8 cellular contexts compared by ENCODE assay signal in genomic region chr4:185209031-185209851, GRCh38. TPM values are rescaled to one million over a fixed set of nuclear protein-coding genes. Genes with fewer than 3 reads are reported as not detected.
A peak's percentile ranks its signal among the peaks of the same experiment; 100 is the strongest.
DNase-seq lines count a peak whose midpoint lies in the region; ATAC-seq and TF ChIP-seq lines count a peak whose summit lies in the region.

Gene SNX25, plus strand, starts transcription at chr4:185209598. Its CDS starts 229 bp downstream, at chr4:185209827.

- H3K4me1 Mint-ChIP-seq in T-helper 17 cell, result peaks cover 40% of the 10 kb centered on the region

- H3K4me3 ChIP-seq in GM06990 (replicated peaks; ENCODE audit: low read depth, low read length) (peak within 1 kb of the TSS; percentile 69), MG63 (peak within 1 kb of the TSS; percentile 59), uterus (peak within 1 kb of the TSS; percentile 35 to 86)

- no peaks in the 10 kb centered on the region for H3K27me3 ChIP-seq in GM06990 (replicated peaks; ENCODE audit: control insufficient read depth, insufficient read depth, low read length)
- H3K27me3 ChIP-seq in MG63, result no peaks in the 10 kb centered on the region
- no peaks in the 10 kb centered on the region for H3K27me3 ChIP-seq in uterus

- H3K27ac ChIP-seq in angular gyrus (ENCODE audit: low read depth, low read length) (peak within 1 kb of the TSS; percentile 31), uterus (peak within 1 kb of the TSS; percentile 89 to 93)

- H3K27ac Mint-ChIP-seq in T-helper 17 cell, result peak within 1 kb of the TSS; percentile 82

- ATAC-seq in T-helper 17 cell, result peak; percentile 93
- peak; percentile 98 for ATAC-seq in left ventricle myocardium superior

- no peaks in the 10 kb centered on the region for H3K27me3 Mint-ChIP-seq in T-helper 17 cell

- H3K36me3 ChIP-seq in GM06990 (ENCODE audit: control insufficient read depth, insufficient read depth, low read length) (no peaks in the 10 kb centered on the region), MG63 (no peaks in the 10 kb centered on the region), uterus (no peaks in the 10 kb centered on the region)

- peak; percentile 92 for DNase-seq in GM06990 (ENCODE audit: extremely low read depth, insufficient read length)
- DNase-seq in H4 (ENCODE audit: low spot score), result peak; percentile 47
- DNase-seq in MG63, result peak; percentile 79
- DNase-seq in T-helper 17 cell, result peak; percentile 79 to 88 (median 85)
- DNase-seq in left ventricle myocardium superior, result peak; percentile 95
- peak; percentile 39 for DNase-seq in pulmonary artery endothelial cell (ENCODE audit: low read depth, low spot score)
- peak; percentile 70 to 82 for DNase-seq in uterus

- intact Hi-C loops in left ventricle myocardium superior (cut with micrococcal nuclease) (no loop called here), uterus (cut with DNase I; ENCODE audit: low total_unique reads) (no loop called here)

- H3K9me3 ChIP-seq in MG63 (no peaks in the 10 kb centered on the region), T-helper 17 cell (ENCODE audit: control insufficient read depth, low read length, poor library complexity, severe bottlenecking) (no peaks in the 10 kb centered on the region), uterus (no peaks in the 10 kb centered on the region)

- no peaks in the 10 kb centered on the region for H3K36me3 Mint-ChIP-seq in T-helper 17 cell (ENCODE audit: low read depth)

- TF ChIP-seq POLR2A in uterus (IDR thresholded peaks at IDR 0.05), result peak; percentile 85 to 94

- peak within 1 kb of the TSS; percentile 95 for H3K4me3 Mint-ChIP-seq in T-helper 17 cell

- H3K4me1 ChIP-seq in uterus, result no peaks in the 10 kb centered on the region

- no peak for TF ChIP-seq CTCF in GM06990 (IDR thresholded peaks at IDR 0.05; ENCODE audit: insufficient read depth, low read length, poor library complexity, severe bottlenecking)
- peak in 3 of 4 experiments; percentile 33 to 45 (median 35) for TF ChIP-seq CTCF in uterus (IDR thresholded peaks at IDR 0.05)

RNA-seq across cellular contexts. Expression of gene SNX25, which starts in this region (rescaled TPM):
- 8.3 and 8.8 TPM in 2 replicates for total RNA-seq in H4 (2014; rRNA removed; shearing (Covaris generic))
- 8.2 and 9.0 TPM in 2 replicates for total RNA-seq in MG63 (2014; rRNA removed; shearing (Covaris generic); ENCODE audit: low replicate concordance)
- total RNA-seq in T-helper 17 cell, result 10 to 100 TPM; 13.2 to 20.4 TPM
- 10.0 TPM for total RNA-seq in left ventricle myocardium superior
- 23.5 and 28.8 TPM in 2 replicates for total RNA-seq in pulmonary artery endothelial cell
- 100 to 1,000 TPM in 1 of 4 donors, 10 to 100 TPM in 2, 1 to 10 TPM in 1; 7.1 to 113 (median 20.9) TPM for total RNA-seq in uterus

Comparison
In these comparisons a context has a peak if more than half of its experiments do, and no peak if none do; other contexts are left out.
1. Peak in every context shown above with its lines: DNase-seq, ATAC-seq, H3K4me3 ChIP-seq and H3K27ac ChIP-seq.
2. DNase-seq: peak in every context shown above with its lines; median percentile 95 in left ventricle myocardium superior; 92 in GM06990; 85 in T-helper 17 cell; 79 in MG63; 76 in uterus; 47 in H4; 39 in pulmonary artery endothelial cell.